In genomic region chr16:72910371-72910770, GRCh38 we compare ENCODE assay signal across 28 cellular contexts.
"Had no signal": no experiment of that assay in that cellular context is flagged by ENCODE, and none has a peak within 500 bp of the region (broad histone marks: within the 10 kb centered on the region; RNA-seq: fewer than 3 reads in every experiment).

No MANE protein-coding gene starts in this region.

- DNase-seq: activated B cell treated with CpG ODN at 0.5 μM for 24 hours; activated CD4-positive, alpha-beta T cell treated with anti-CD3 and anti-CD28 coated beads for 48 hours; activated CD4-positive, alpha-beta T cell treated with anti-CD3 and anti-CD28 coated beads, Interleukin-2, amount 50 U/mL, for 1 hour; activated CD4-positive, alpha-beta T cell treated with anti-CD3 and anti-CD28 coated beads, Interleukin-2, amount 50 U/mL, for 48 hours; activated CD8-positive, alpha-beta memory T cell treated with anti-CD3 and anti-CD28 coated beads for 24 hours; activated CD8-positive, alpha-beta T cell treated with anti-CD3 and anti-CD28 coated beads for 36 hours; activated effector memory CD4-positive, alpha-beta T cell treated with Interleukin-2 at 50 U/mL for 16 hours; activated gamma-delta T cell treated with Interleukin-2 at 50 U/mL for 16 hours; activated naive CD4-positive, alpha-beta T cell treated with anti-CD3 and anti-CD28 coated beads, Interleukin-2, amount 50 U/mL, for 16 hours; activated naive CD4-positive, alpha-beta T cell treated with Interleukin-2 at 50 U/mL for 16 hours; activated T-cell treated with anti-CD3 and anti-CD28 coated beads, Interleukin-2, amount 50 U/mL, for 4 hours; amniotic stem cell; anterior cingulate cortex; brain microvascular endothelial cell; colonic mucosa; effector CD8-positive, alpha-beta T cell; esophagus squamous epithelium; foreskin melanocyte; heart right ventricle; T1000; WERI-Rb-1 had no signal

- FAIRE-seq: astrocyte, bronchial epithelial cell, endometrium, endothelial cell of umbilical vein had no signal

- ATAC-seq: activated CD4-positive, CD25-positive, alpha-beta regulatory T cell treated with anti-CD3 and anti-CD28 coated beads, Interleukin-2, amount 50 U/mL, for 24 hours; activated CD8-positive, alpha-beta T cell treated with anti-CD3 and anti-CD28 coated beads for 36 hours; activated T-cell treated with anti-CD3 and anti-CD28 coated beads, Interleukin-2, amount 50 U/mL, for 4 hours; activated T-helper 17 cell treated with anti-CD3 and anti-CD28 coated beads, Interleukin-2, amount 50 U/mL, for 72 hours; gastroesophageal sphincter; heart right ventricle had no signal
